In genomic region chr22:46419754-46420571, GRCh38 we compare ENCODE assay signal across 23 cellular contexts.
"Had no signal": no experiment of that assay in that cellular context is flagged by ENCODE, and none has a peak within 500 bp of the region (broad histone marks: within the 10 kb centered on the region; RNA-seq: fewer than 3 reads in every experiment).

No MANE protein-coding gene starts in this region.

- H3K9me3 ChIP-seq: neutrophil, pancreas, thoracic aorta, tibial nerve, upper lobe of right lung, vagina had no signal

- H3K4me3 ChIP-seq: coronary artery, lung, pancreas, smooth muscle cell, thoracic aorta, tibial nerve, upper lobe of right lung, vagina had no signal

- ATAC-seq: left lobe of liver, pancreas, sciatic nerve, upper lobe of right lung had no signal

- DNase-seq: dermis blood vessel endothelial cell; effector memory CD4-positive, alpha-beta T cell; erythroblast; hypothalamus; immature natural killer cell; islet precursor cell; natural killer cell; retina; stimulated activated CD4-positive, alpha-beta T cell treated with anti-CD3 and anti-CD28 coated beads, Interleukin-2, amount 100 ng/mL, for 24 hours; stimulated activated CD4-positive, alpha-beta T cell treated with anti-CD3 and anti-CD28 coated beads, Interleukin-4, amount 100 ng/mL, for 24 hours; upper lobe of right lung had no signal

- H3K27ac ChIP-seq: coronary artery, neutrophil, pancreas, thoracic aorta, tibial nerve, upper lobe of right lung, vagina had no signal

- H3K27me3 ChIP-seq: neutrophil, pancreas, tibial nerve, upper lobe of right lung, vagina had no signal

- H3K4me2 ChIP-seq: smooth muscle cell had no signal

- H3K36me3 ChIP-seq: neutrophil, pancreas, thoracic aorta, tibial nerve, upper lobe of right lung, vagina had no signal

- H3K4me1 ChIP-seq: pancreas, tibial nerve, upper lobe of right lung, vagina had no signal

- FAIRE-seq: endometrium, frontal cortex, pancreas had no signal
